In the genomic region with DNA sequence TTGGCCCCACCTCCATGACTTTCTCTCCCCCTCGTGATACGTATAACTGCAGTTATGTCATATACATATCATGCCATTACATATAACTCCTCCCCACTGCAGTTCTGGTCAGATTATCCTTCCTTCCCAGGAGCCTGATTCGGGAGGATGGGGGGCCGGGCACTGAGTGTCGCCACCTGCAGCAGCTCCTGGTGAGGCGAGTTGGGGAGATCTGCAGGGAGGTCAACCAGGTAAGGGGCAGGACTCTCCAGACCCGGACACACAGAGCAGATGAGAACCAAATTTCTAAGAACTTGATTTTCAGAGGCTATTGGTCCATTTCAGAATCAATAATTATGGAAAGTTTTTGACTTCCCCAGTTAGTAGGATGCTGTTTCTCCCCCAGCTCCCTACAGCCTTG, we compare ENCODE assay signal across 14 cellular contexts. TPM values are rescaled to one million over a fixed set of nuclear protein-coding genes. Genes with fewer than 3 reads are reported as not detected.
A peak's percentile ranks its signal among the peaks of the same experiment; 100 is the strongest.
DNase-seq lines count a peak whose midpoint lies in the region; ATAC-seq, FAIRE-seq and TF ChIP-seq lines count a peak whose summit lies in the region.
"Had no signal": no experiment of that assay in that cellular context is flagged by ENCODE, and none has a peak within 500 bp of the region (broad histone marks: within the 10 kb centered on the region; RNA-seq: fewer than 3 reads in every experiment).

No MANE protein-coding gene starts in this region.

- no peak overlapping the region for H3K27ac Mint-ChIP-seq in activated CD4-positive, alpha-beta T cell treated with anti-CD3 and anti-CD28 coated beads for 36 hours
- peak overlapping the region; percentile 29 for H3K27ac Mint-ChIP-seq in stimulated activated effector memory CD8-positive, alpha-beta T cell treated with anti-CD3 and anti-CD28 coated beads, Interleukin-12 subunit alpha, Interleukin-12 subunit beta, amount 100 ng/mL, for 72 hours

- peaks cover 6 to 10% of the 10 kb centered on the region in 2 donors for H3K4me1 ChIP-seq in kidney (ENCODE audit: control insufficient read depth in 1 of 2, insufficient read depth in 1 of 2, low read depth in 1 of 2, low read length in 2 of 2)
- H3K4me1 ChIP-seq in transverse colon: peaks cover 0 to 3% (median 0%) of the 10 kb centered on the region in 4 donors
- H3K4me1 ChIP-seq in colonic mucosa: no peaks in the 10 kb centered on the region

- no peak for TF ChIP-seq POLR2A in transverse colon (IDR thresholded peaks at IDR 0.05)

- no peak overlapping the region for H3K4me3 Mint-ChIP-seq in activated CD4-positive, alpha-beta T cell treated with anti-CD3 and anti-CD28 coated beads for 36 hours
- H3K4me3 Mint-ChIP-seq in stimulated activated effector memory CD8-positive, alpha-beta T cell treated with anti-CD3 and anti-CD28 coated beads, Interleukin-12 subunit alpha, Interleukin-12 subunit beta, amount 100 ng/mL, for 72 hours: no peak overlapping the region
- H3K4me3 Mint-ChIP-seq: CD14-positive monocyte had no signal

- no peaks in the 10 kb centered on the region for H3K9me3 ChIP-seq in kidney (ENCODE audit: control insufficient read depth in 1 of 2, low read length in 2 of 2)
- H3K9me3 ChIP-seq in transverse colon: no peaks in the 10 kb centered on the region
- no peaks in the 10 kb centered on the region for H3K9me3 ChIP-seq in colonic mucosa

- no peak for FAIRE-seq in kidney (lab: Jason Lieb, UNC)
- FAIRE-seq: GM12878, GM18507, HTR-8/SVneo had no signal

- ATAC-seq in activated CD4-positive, alpha-beta T cell treated with anti-CD3 and anti-CD28 coated beads for 36 hours: no peak
- no peak for ATAC-seq in stimulated activated effector memory CD8-positive, alpha-beta T cell treated with anti-CD3 and anti-CD28 coated beads, Interleukin-12 subunit alpha, Interleukin-12 subunit beta, amount 100 ng/mL, for 72 hours
- ATAC-seq: GM12878, HCT116 had no signal

- H3K36me3 ChIP-seq in H7 (replicated peaks; ENCODE audit: control insufficient read depth, insufficient read depth, low read length): peaks cover 22% of the 10 kb centered on the region
- peaks cover 55 to 67% of the 10 kb centered on the region in 2 donors for H3K36me3 ChIP-seq in kidney (ENCODE audit: control insufficient read depth in 1 of 2, insufficient read depth in 2 of 2, low read length in 2 of 2)
- peaks cover 0 to 46% (median 27%) of the 10 kb centered on the region in 4 donors for H3K36me3 ChIP-seq in transverse colon
- peaks cover 19% of the 10 kb centered on the region for H3K36me3 ChIP-seq in colonic mucosa

- no peak overlapping the region for H3K27ac ChIP-seq in kidney (ENCODE audit: low read depth in 2 of 2, low read length in 2 of 2)
- H3K27ac ChIP-seq in transverse colon: no peak overlapping the region
- H3K27ac ChIP-seq in colonic mucosa: no peak overlapping the region
- H3K27ac ChIP-seq: 22Rv1 had no signal

- no peak overlapping the region for H3K9ac ChIP-seq in kidney (ENCODE audit: low read length in 2 of 2)
- H3K9ac ChIP-seq in colonic mucosa (ENCODE audit: low read depth in 2 of 2, low read length in 2 of 2): no peak overlapping the region

- H3K27me3 Mint-ChIP-seq in activated CD4-positive, alpha-beta T cell treated with anti-CD3 and anti-CD28 coated beads for 36 hours: no peaks in the 10 kb centered on the region

- H3K4me3 ChIP-seq in H7 (ENCODE audit: insufficient read depth, low read depth, low read length): no peak overlapping the region
- no peak overlapping the region for H3K4me3 ChIP-seq in kidney (ENCODE audit: low read length in 2 of 2)
- no peak overlapping the region for H3K4me3 ChIP-seq in transverse colon
- no peak overlapping the region for H3K4me3 ChIP-seq in colonic mucosa
- H3K4me3 ChIP-seq: GM12878 had no signal

- no peak for TF ChIP-seq EP300 in transverse colon (IDR thresholded peaks at IDR 0.05; ENCODE audit: low read depth)

- POLR2A ChIA-PET in activated CD4-positive, alpha-beta T cell treated with anti-CD3 and anti-CD28 coated beads for 36 hours (lab: Charles Lee): no interaction called here

- TF ChIP-seq CTCF in kidney (IDR thresholded peaks at IDR 0.05; ENCODE audit: borderline replicate concordance, extremely low read depth, insufficient read depth): no peak
- no peak for TF ChIP-seq CTCF in transverse colon (IDR thresholded peaks at IDR 0.05)
- no peak for TF ChIP-seq CTCF in colonic mucosa (IDR thresholded peaks at IDR 0.05)

- DNase-seq in activated CD4-positive, alpha-beta T cell treated with anti-CD3 and anti-CD28 coated beads for 36 hours: peak; percentile 2
- DNase-seq in activated CD4-positive, alpha-beta T cell treated with anti-CD3 and anti-CD28 coated beads for 1 hour: no peak
- DNase-seq in H7 (peak; percentile 12), kidney (peak; percentile 25), transverse colon (no peak), NOMO-1 (lab: John Stamatoyannopoulos, UW; ENCODE audit: unreplicated experiment in 2 of 2) (no peak), colonic mucosa (no peak)
- DNase-seq in stimulated activated effector memory CD8-positive, alpha-beta T cell treated with anti-CD3 and anti-CD28 coated beads, Interleukin-12 subunit alpha, Interleukin-12 subunit beta, amount 100 ng/mL, for 72 hours (ENCODE audit: low spot score in 2 of 2): no peak

- no peaks in the 10 kb centered on the region for H3K9me3 Mint-ChIP-seq in activated CD4-positive, alpha-beta T cell treated with anti-CD3 and anti-CD28 coated beads for 36 hours (ENCODE audit: low read depth)
- no peaks in the 10 kb centered on the region for H3K9me3 Mint-ChIP-seq in stimulated activated effector memory CD8-positive, alpha-beta T cell treated with anti-CD3 and anti-CD28 coated beads, Interleukin-12 subunit alpha, Interleukin-12 subunit beta, amount 100 ng/mL, for 72 hours
- H3K9me3 Mint-ChIP-seq: CD14-positive monocyte had no signal

- CTCF ChIA-PET in activated CD4-positive, alpha-beta T cell treated with anti-CD3 and anti-CD28 coated beads for 36 hours (lab: Charles Lee): no interaction called here

- H3K4me1 Mint-ChIP-seq in activated CD4-positive, alpha-beta T cell treated with anti-CD3 and anti-CD28 coated beads for 36 hours: no peaks in the 10 kb centered on the region
- no peaks in the 10 kb centered on the region for H3K4me1 Mint-ChIP-seq in stimulated activated effector memory CD8-positive, alpha-beta T cell treated with anti-CD3 and anti-CD28 coated beads, Interleukin-12 subunit alpha, Interleukin-12 subunit beta, amount 100 ng/mL, for 72 hours
- H3K4me1 Mint-ChIP-seq: CD14-positive monocyte had no signal

- intact Hi-C loops in activated CD4-positive, alpha-beta T cell treated with anti-CD3 and anti-CD28 coated beads for 36 hours (cut with DNase I, micrococcal nuclease): no loop called here
- intact Hi-C loops in kidney (cut with DNase I) (no loop called here), transverse colon (cut with DNase I; ENCODE audit: low total_unique reads) (no loop called here), colonic mucosa (cut with DNase I) (no loop called here)

- H3K27me3 ChIP-seq in H7 (ENCODE audit: control insufficient read depth, insufficient read depth, low read length): no peaks in the 10 kb centered on the region
- H3K27me3 ChIP-seq in transverse colon: no peaks in the 10 kb centered on the region
- no peaks in the 10 kb centered on the region for H3K27me3 ChIP-seq in colonic mucosa

- WGBS in transverse colon (ENCODE audit: low coverage in 1 of 2), 2 donors: 76 to 91% methylated on average over 4 to 7 of the region's 7 CpGs

- peaks cover 27% of the 10 kb centered on the region for H3K36me3 Mint-ChIP-seq in activated CD4-positive, alpha-beta T cell treated with anti-CD3 and anti-CD28 coated beads for 36 hours (ENCODE audit: low read depth)
- peaks cover 65% of the 10 kb centered on the region for H3K36me3 Mint-ChIP-seq in stimulated activated effector memory CD8-positive, alpha-beta T cell treated with anti-CD3 and anti-CD28 coated beads, Interleukin-12 subunit alpha, Interleukin-12 subunit beta, amount 100 ng/mL, for 72 hours

- in situ Hi-C loops in transverse colon (cut with MboI; ENCODE audit: low pct_ligation_motif_present in 1 of 4, low pct_unique_long_range_greater_than_20kb in 1 of 4, low sequenced_read_pairs in 3 of 4): loop anchor here in 1 of 4 donors (25.0 kb wide), 1 partner anchor 203 kb away; no protein-coding TSS in a partner anchor

RNA-seq across cellular contexts. Expression of gene HYI, which starts 19.5 kb away (rescaled TPM):
- total RNA-seq in activated CD4-positive, alpha-beta T cell treated with anti-CD3 and anti-CD28 coated beads for 36 hours: 10 to 100 TPM; 10.8 to 13.5 TPM
- total RNA-seq in H7 (2014; rRNA removed; shearing (Covaris generic)): 29.4 and 42.5 TPM in 2 replicates
- total RNA-seq in kidney (50.5 TPM), transverse colon (100 to 1,000 TPM in 3 of 4 donors, 10 to 100 TPM in 1; 71.1 to 126 (median 119) TPM), colonic mucosa (10 to 100 TPM; 50.8 to 55.6 TPM)
- 91.2 TPM for polyA plus RNA-seq in kidney (ENCODE audit: insufficient read depth, low read depth, low replicate concordance)

RNA-seq across cellular contexts. Expression of gene SZT2, which starts 44.6 kb away (rescaled TPM):
- total RNA-seq in activated CD4-positive, alpha-beta T cell treated with anti-CD3 and anti-CD28 coated beads for 36 hours: 10 to 100 TPM; 33.6 to 36.3 TPM
- 12.2 and 19.0 TPM in 2 replicates for total RNA-seq in H7 (2014; rRNA removed; shearing (Covaris generic))
- total RNA-seq in kidney: 66.8 TPM
- polyA plus RNA-seq in kidney (ENCODE audit: insufficient read depth, low read depth, low replicate concordance): 10.4 TPM
- 100 to 1,000 TPM in 2 of 4 donors, 10 to 100 TPM in 2; 43.1 to 106 (median 82.2) TPM for total RNA-seq in transverse colon
- total RNA-seq in colonic mucosa: 10 to 100 TPM; 34.8 to 50.5 TPM

RNA-seq across cellular contexts. Expression of gene MED8, which starts 44.7 kb away (rescaled TPM):
- 10 to 100 TPM; 32.3 to 36.6 TPM for total RNA-seq in activated CD4-positive, alpha-beta T cell treated with anti-CD3 and anti-CD28 coated beads for 36 hours
- 37.6 and 41.2 TPM in 2 replicates for total RNA-seq in H7 (2014; rRNA removed; shearing (Covaris generic))
- total RNA-seq in kidney (36.5 TPM), transverse colon (10 to 100 TPM; 12.7 to 41.9 (median 25.0) TPM), colonic mucosa (10 to 100 TPM; 39.2 to 51.3 TPM)
- 44.3 TPM for polyA plus RNA-seq in kidney (ENCODE audit: insufficient read depth, low read depth, low replicate concordance)

Comparison
In these comparisons a context has a peak if more than half of its experiments do, and no peak if none do; other contexts are left out.
1. DNase-seq: peak in activated CD4-positive, alpha-beta T cell treated with anti-CD3 and anti-CD28 coated beads for 36 hours (single experiment), H7 (single experiment) and kidney (single experiment); none in activated CD4-positive, alpha-beta T cell treated with anti-CD3 and anti-CD28 coated beads for 1 hour (single experiment), stimulated activated effector memory CD8-positive, alpha-beta T cell treated with anti-CD3 and anti-CD28 coated beads, Interleukin-12 subunit alpha, Interleukin-12 subunit beta, amount 100 ng/mL, for 72 hours (0 of 2), transverse colon (single experiment), NOMO-1 (0 of 2) and colonic mucosa (single experiment).